ENCODE assay signal across 1 cellular context in genomic region chr2:232697059-232697806, GRCh38.
TF ChIP-seq lines count a peak whose summit lies in the region.

A gene with protein sequence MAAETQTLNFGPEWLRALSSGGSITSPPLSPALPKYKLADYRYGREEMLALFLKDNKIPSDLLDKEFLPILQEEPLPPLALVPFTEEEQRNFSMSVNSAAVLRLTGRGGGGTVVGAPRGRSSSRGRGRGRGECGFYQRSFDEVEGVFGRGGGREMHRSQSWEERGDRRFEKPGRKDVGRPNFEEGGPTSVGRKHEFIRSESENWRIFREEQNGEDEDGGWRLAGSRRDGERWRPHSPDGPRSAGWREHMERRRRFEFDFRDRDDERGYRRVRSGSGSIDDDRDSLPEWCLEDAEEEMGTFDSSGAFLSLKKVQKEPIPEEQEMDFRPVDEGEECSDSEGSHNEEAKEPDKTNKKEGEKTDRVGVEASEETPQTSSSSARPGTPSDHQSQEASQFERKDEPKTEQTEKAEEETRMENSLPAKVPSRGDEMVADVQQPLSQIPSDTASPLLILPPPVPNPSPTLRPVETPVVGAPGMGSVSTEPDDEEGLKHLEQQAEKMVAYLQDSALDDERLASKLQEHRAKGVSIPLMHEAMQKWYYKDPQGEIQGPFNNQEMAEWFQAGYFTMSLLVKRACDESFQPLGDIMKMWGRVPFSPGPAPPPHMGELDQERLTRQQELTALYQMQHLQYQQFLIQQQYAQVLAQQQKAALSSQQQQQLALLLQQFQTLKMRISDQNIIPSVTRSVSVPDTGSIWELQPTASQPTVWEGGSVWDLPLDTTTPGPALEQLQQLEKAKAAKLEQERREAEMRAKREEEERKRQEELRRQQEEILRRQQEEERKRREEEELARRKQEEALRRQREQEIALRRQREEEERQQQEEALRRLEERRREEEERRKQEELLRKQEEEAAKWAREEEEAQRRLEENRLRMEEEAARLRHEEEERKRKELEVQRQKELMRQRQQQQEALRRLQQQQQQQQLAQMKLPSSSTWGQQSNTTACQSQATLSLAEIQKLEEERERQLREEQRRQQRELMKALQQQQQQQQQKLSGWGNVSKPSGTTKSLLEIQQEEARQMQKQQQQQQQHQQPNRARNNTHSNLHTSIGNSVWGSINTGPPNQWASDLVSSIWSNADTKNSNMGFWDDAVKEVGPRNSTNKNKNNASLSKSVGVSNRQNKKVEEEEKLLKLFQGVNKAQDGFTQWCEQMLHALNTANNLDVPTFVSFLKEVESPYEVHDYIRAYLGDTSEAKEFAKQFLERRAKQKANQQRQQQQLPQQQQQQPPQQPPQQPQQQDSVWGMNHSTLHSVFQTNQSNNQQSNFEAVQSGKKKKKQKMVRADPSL (N-terminal part only) (plus strand): TSS chr2:232697331. CDS start chr2:232735198, 37,867 bp downstream.

TF ChIP-seq in H1, 55 proteins besides CTCF, POLR2A, EP300 and RAD21:
- TF ChIP-seq SIX5 (IDR thresholded peaks at IDR 0.05; ENCODE audit: low read depth, low read length) = no peak
- TF ChIP-seq RFX5 (IDR thresholded peaks at IDR 0.05; ENCODE audit: borderline replicate concordance, low read depth, low read length) = no peak
- peak; percentile 95 for TF ChIP-seq YY1 (IDR thresholded peaks at IDR 0.05; ENCODE audit: low read depth, low read length)
- TF ChIP-seq, protein P1, sequence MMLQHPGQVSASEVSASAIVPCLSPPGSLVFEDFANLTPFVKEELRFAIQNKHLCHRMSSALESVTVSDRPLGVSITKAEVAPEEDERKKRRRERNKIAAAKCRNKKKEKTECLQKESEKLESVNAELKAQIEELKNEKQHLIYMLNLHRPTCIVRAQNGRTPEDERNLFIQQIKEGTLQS (IDR thresholded peaks at IDR 0.05; ENCODE audit: insufficient read depth, low read depth, low read length) = no peak
- TF ChIP-seq PHF8 (conservative IDR thresholded peaks at IDR 0.05; ENCODE audit: low read depth, low read length) = peak; percentile 76
- TF ChIP-seq SIN3A (conservative IDR thresholded peaks at IDR 0.05 in 1 of 2, IDR thresholded peaks at IDR 0.05 in 1 of 2; ENCODE audit: low read depth in 1 of 2, low read length in 2 of 2) = peak; percentile 61 to 75; a peak in 1 of 4 replicates
- peak; percentile 44 for TF ChIP-seq CREB1 (IDR thresholded peaks at IDR 0.05)
- TF ChIP-seq CHD1 (IDR thresholded peaks at IDR 0.05; ENCODE audit: low read depth, low read length) = no peak
- TF ChIP-seq BRCA1 (IDR thresholded peaks at IDR 0.05; ENCODE audit: low read depth, low read length) = no peak
- no peak for TF ChIP-seq KDM1A (IDR thresholded peaks at IDR 0.05; ENCODE audit: borderline replicate concordance, low read length)
- no peak for TF ChIP-seq FOSL1 (IDR thresholded peaks at IDR 0.05; ENCODE audit: insufficient read depth, low read depth, low read length)
- peak; percentile 63; the same call in 1 of the 2 replicates for TF ChIP-seq EGR1 (IDR thresholded peaks at IDR 0.05; ENCODE audit: borderline replicate concordance, low read depth, low read length)
- TF ChIP-seq, protein P2, sequence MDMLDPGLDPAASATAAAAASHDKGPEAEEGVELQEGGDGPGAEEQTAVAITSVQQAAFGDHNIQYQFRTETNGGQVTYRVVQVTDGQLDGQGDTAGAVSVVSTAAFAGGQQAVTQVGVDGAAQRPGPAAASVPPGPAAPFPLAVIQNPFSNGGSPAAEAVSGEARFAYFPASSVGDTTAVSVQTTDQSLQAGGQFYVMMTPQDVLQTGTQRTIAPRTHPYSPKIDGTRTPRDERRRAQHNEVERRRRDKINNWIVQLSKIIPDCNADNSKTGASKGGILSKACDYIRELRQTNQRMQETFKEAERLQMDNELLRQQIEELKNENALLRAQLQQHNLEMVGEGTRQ (IDR thresholded peaks at IDR 0.05; ENCODE audit: low read length) = peak; percentile 92
- peak; percentile 70 for TF ChIP-seq TBP (IDR thresholded peaks at IDR 0.05; ENCODE audit: low read depth, low read length)
- peak; percentile 74 for TF ChIP-seq KDM4A (IDR thresholded peaks at IDR 0.05; ENCODE audit: low read depth, low read length, severe bottlenecking)
- TF ChIP-seq NANOG (IDR thresholded peaks at IDR 0.05; ENCODE audit: insufficient read depth, low read depth, low read length, poor library complexity, severe bottlenecking) = no peak
- TF ChIP-seq RBBP5 (IDR thresholded peaks at IDR 0.05; ENCODE audit: borderline replicate concordance, low read depth, low read length) = peak; percentile 61; the same call in 1 of the 2 replicates
- TF ChIP-seq TAF7 (optimal IDR thresholded peaks at IDR 0.05; ENCODE audit: borderline replicate concordance, low read depth, low read length) = no peak
- no peak for TF ChIP-seq HDAC6 (IDR thresholded peaks at IDR 0.05; ENCODE audit: low read depth, low read length)
- TF ChIP-seq, protein P3, sequence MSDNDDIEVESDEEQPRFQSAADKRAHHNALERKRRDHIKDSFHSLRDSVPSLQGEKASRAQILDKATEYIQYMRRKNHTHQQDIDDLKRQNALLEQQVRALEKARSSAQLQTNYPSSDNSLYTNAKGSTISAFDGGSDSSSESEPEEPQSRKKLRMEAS (IDR thresholded peaks at IDR 0.05) = 0 out of 2 replicates have a peak, but pooled peaks have one; percentile 34
- TF ChIP-seq POLR2AphosphoS5 (IDR thresholded peaks at IDR 0.05; ENCODE audit: low read depth, low read length) = peak; percentile 91
- TF ChIP-seq JUND (IDR thresholded peaks at IDR 0.05; ENCODE audit: low read length) = no peak
- TF ChIP-seq CBX5 (IDR thresholded peaks at IDR 0.05; ENCODE audit: low read depth, low read length) = no peak
- no peak for TF ChIP-seq CEBPB (IDR thresholded peaks at IDR 0.05; ENCODE audit: low read depth, low read length)
- TF ChIP-seq NRF1 (IDR thresholded peaks at IDR 0.05; ENCODE audit: low read depth, low read length) = peak; percentile 62
- no peak for TF ChIP-seq E2F6 (IDR thresholded peaks at IDR 0.05)
- no peak for TF ChIP-seq RXRA (IDR thresholded peaks at IDR 0.05; ENCODE audit: insufficient read depth, low read depth, low read length)
- no peak for TF ChIP-seq TEAD4 (IDR thresholded peaks at IDR 0.05; ENCODE audit: low read depth, low read length)
- no peak for TF ChIP-seq EZH2 (IDR thresholded peaks at IDR 0.05; ENCODE audit: low read depth, low read length, severe bottlenecking)
- TF ChIP-seq SP1 (IDR thresholded peaks at IDR 0.05; ENCODE audit: low read depth, low read length) = 0 out of 2 replicates have a peak, but pooled peaks have one; percentile 9
- TF ChIP-seq TAF1 (IDR thresholded peaks at IDR 0.05; ENCODE audit: low read depth, low read length) = peak; percentile 78
- TF ChIP-seq CTBP2 (IDR thresholded peaks at IDR 0.05; ENCODE audit: borderline replicate concordance, insufficient read depth, insufficient read length, low read length) = no peak
- no peak; the same call in 1 of the 2 replicates for TF ChIP-seq CHD2 (IDR thresholded peaks at IDR 0.05; ENCODE audit: low read length)
- TF ChIP-seq SIRT6 (IDR thresholded peaks at IDR 0.05; ENCODE audit: low read length) = no peak
- no peak for TF ChIP-seq GTF2F1 (IDR thresholded peaks at IDR 0.05; ENCODE audit: borderline replicate concordance, low read depth, low read length)
- no peak for TF ChIP-seq JUN (IDR thresholded peaks at IDR 0.05; ENCODE audit: low read depth, low read length)
- no peak for TF ChIP-seq GABPA (IDR thresholded peaks at IDR 0.05; ENCODE audit: borderline replicate concordance, insufficient read depth, low read length)
- peak; percentile 42; the same call in 1 of the 2 replicates for TF ChIP-seq SP4 (IDR thresholded peaks at IDR 0.05; ENCODE audit: low read length)
- TF ChIP-seq BACH1 (IDR thresholded peaks at IDR 0.05; ENCODE audit: low read length) = no peak
- no peak for TF ChIP-seq SUZ12 (IDR thresholded peaks at IDR 0.05; ENCODE audit: low read length)
- TF ChIP-seq ZNF274 (IDR thresholded peaks at IDR 0.05; ENCODE audit: borderline replicate concordance, extremely low read depth, low read length) = no peak
- no peak for TF ChIP-seq ATF2 (IDR thresholded peaks at IDR 0.05; ENCODE audit: low read length)
- TF ChIP-seq TCF12 (IDR thresholded peaks at IDR 0.05; ENCODE audit: low read depth, low read length) = no peak
- TF ChIP-seq BCL11A (IDR thresholded peaks at IDR 0.05; ENCODE audit: low read depth in 2 of 2, low read length in 2 of 2) = no peak
- TF ChIP-seq SP2 (IDR thresholded peaks at IDR 0.05; ENCODE audit: low read length) = no peak
- no peak for TF ChIP-seq CBX8 (IDR thresholded peaks at IDR 0.05; ENCODE audit: borderline replicate concordance, low read depth, low read length)
- peak; percentile 87 for TF ChIP-seq ASH2L (IDR thresholded peaks at IDR 0.05; ENCODE audit: low read length)
- no peak for TF ChIP-seq RNF2 (IDR thresholded peaks at IDR 0.05; ENCODE audit: borderline replicate concordance, low read depth, low read length, missing control alignments, poor library complexity, severe bottlenecking)
- TF ChIP-seq SRF (IDR thresholded peaks at IDR 0.05; ENCODE audit: low read depth, low read length) = no peak
- no peak for TF ChIP-seq POU5F1 (IDR thresholded peaks at IDR 0.05; ENCODE audit: low read depth, low read length)
